ENCODE assay signal across 17 cellular contexts in the genomic region with DNA sequence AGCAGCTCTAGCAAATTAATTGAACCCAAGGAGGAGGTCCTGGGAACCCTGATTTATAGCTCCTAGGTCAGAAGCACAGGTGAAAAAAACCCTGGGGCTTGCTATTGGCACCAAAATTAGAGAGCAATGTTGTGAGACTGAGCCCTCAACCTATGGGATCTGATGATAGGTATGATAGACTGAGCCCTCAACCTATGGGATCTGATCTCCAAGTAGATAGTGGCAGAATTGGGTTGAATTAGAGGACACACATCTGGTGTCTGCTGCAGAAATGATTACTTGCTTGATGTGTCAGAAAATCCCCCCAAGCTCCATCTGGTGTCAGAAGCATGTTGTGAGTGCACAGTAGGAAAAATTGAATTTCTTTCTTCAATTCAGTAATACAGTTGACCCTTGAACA.
DNase-seq lines count a peak whose midpoint lies in the region; ATAC-seq lines count a peak whose summit lies in the region.
"Had no signal": no experiment of that assay in that cellular context is flagged by ENCODE, and none has a peak within 500 bp of the region (broad histone marks: within the 10 kb centered on the region; RNA-seq: fewer than 3 reads in every experiment).

No MANE protein-coding gene starts in this region.

- no peaks in the 10 kb centered on the region for H3K27me3 ChIP-seq in mesendoderm (ENCODE audit: insufficient read depth, low read length, poor library complexity)

- ATAC-seq in GM18520 (IDR thresholded peaks at IDR 0.05; ENCODE audit: unreplicated experiment), result no peak

- no peak overlapping the region for H3K23ac ChIP-seq in mesendoderm (ENCODE audit: low read length)

- no peak overlapping the region for H3K4me3 ChIP-seq in mesendoderm (ENCODE audit: low read length)

- no peak overlapping the region for H3K27ac ChIP-seq in mesendoderm (ENCODE audit: low read depth, low read length)
- H3K27ac ChIP-seq in caudate nucleus (ENCODE audit: low read depth, low read length), result no peak overlapping the region

- H3K4me1 ChIP-seq in mesendoderm (ENCODE audit: control insufficient read depth, low read depth, low read length), result peaks cover 2% of the 10 kb centered on the region

- no peaks in the 10 kb centered on the region for H3K79me2 ChIP-seq in mesendoderm (ENCODE audit: control insufficient read depth, insufficient read depth, low read length)

- no peak overlapping the region for H2BK5ac ChIP-seq in mesendoderm (ENCODE audit: low read length)

- no peak overlapping the region for H3K4me2 ChIP-seq in mesendoderm (ENCODE audit: low read length)

- H4K8ac ChIP-seq in mesendoderm (ENCODE audit: low read depth, low read length), result no peak overlapping the region

- H3K4ac ChIP-seq in mesendoderm (ENCODE audit: low read depth, low read length), result no peak overlapping the region

- H4K5ac ChIP-seq in mesendoderm (ENCODE audit: low read length), result no peak overlapping the region

- DNase-seq in DMS 273 treated with DMSO at 0.1 percent for 48 hours (lab: John Stamatoyannopoulos, UW) (peak; percentile 76), NCI-H1694 (lab: John Stamatoyannopoulos, UW) (peak; percentile 61), NCI-H82 treated with DMSO at 0.1 percent for 48 hours (lab: John Stamatoyannopoulos, UW; ENCODE audit: unreplicated experiment) (peak; percentile 48), mesendoderm (peak; percentile 16), caudate nucleus (lab: John Stamatoyannopoulos, UW) (no peak)
- no peak for DNase-seq in stimulated activated CD4-positive, alpha-beta T cell treated with anti-CD3 and anti-CD28 coated beads, Interleukin-2, amount 100 ng/mL, for 24 hours
- DNase-seq: ACHN; C1 segment of cervical spinal cord; CD8-positive, alpha-beta memory T cell; DMS79 treated with DMSO at 0.1 percent for 48 hours; KBM-7; MV-4-11; NCI-H2029 treated with DMSO at 0.1 percent for 48 hours; NCI-H526; RPMI8226; SHP77 treated with DMSO at 0.1 percent for 48 hours had no signal

- no peak overlapping the region for H2BK15ac ChIP-seq in mesendoderm (replicated peaks; ENCODE audit: low read depth)

- no peak overlapping the region for H3K56ac ChIP-seq in mesendoderm (ENCODE audit: low read length)

- no peak overlapping the region for H3K18ac ChIP-seq in mesendoderm (ENCODE audit: low read length)

- no peak overlapping the region for H2BK120ac ChIP-seq in mesendoderm (ENCODE audit: low read depth, low read length)

- no peak overlapping the region for H3K9ac ChIP-seq in mesendoderm (ENCODE audit: low read length)

- H3K79me1 ChIP-seq in mesendoderm (ENCODE audit: low read length), result no peaks in the 10 kb centered on the region

- no peak overlapping the region for H2AK5ac ChIP-seq in mesendoderm (ENCODE audit: low read length)

- no peaks in the 10 kb centered on the region for H3K36me3 ChIP-seq in mesendoderm (ENCODE audit: control insufficient read depth, insufficient read depth, low read length)

Comparison
In these comparisons a context has a peak if more than half of its experiments do, and no peak if none do; other contexts are left out.
1. DNase-seq: peak in DMS 273 treated with DMSO at 0.1 percent for 48 hours (single experiment), NCI-H1694 (single experiment), NCI-H82 treated with DMSO at 0.1 percent for 48 hours (single experiment) and mesendoderm (single experiment); none in stimulated activated CD4-positive, alpha-beta T cell treated with anti-CD3 and anti-CD28 coated beads, Interleukin-2, amount 100 ng/mL, for 24 hours (0 of 2) and caudate nucleus (0 of 61).